Comparison of ENCODE assay signal across 23 cellular contexts in genomic region chr10:78356291-78356915, GRCh38.
DNase-seq lines count a peak whose midpoint lies in the region; FAIRE-seq and TF ChIP-seq lines count a peak whose summit lies in the region.
"Had no signal": no experiment of that assay in that cellular context is flagged by ENCODE, and none has a peak within 500 bp of the region (broad histone marks: within the 10 kb centered on the region; RNA-seq: fewer than 3 reads in every experiment).

No MANE protein-coding gene starts in this region.

- H3K4ac ChIP-seq in H1 (replicated peaks; ENCODE audit: insufficient read length, low read depth, low read length) (peak overlapping the region; percentile 8), trophoblast cell (ENCODE audit: low read depth, low read length) (peak overlapping the region; percentile 47)

- H3K4me1 Mint-ChIP-seq in nephron: peaks cover 71% of the 10 kb centered on the region
- H3K4me1 Mint-ChIP-seq in endothelial cell (ENCODE audit: unreplicated experiment): no peaks in the 10 kb centered on the region
- H3K4me1 Mint-ChIP-seq: CD4-positive, alpha-beta memory T cell had no signal

- H3K23me2 ChIP-seq in H1 (ENCODE audit: low read depth, low read length): no peaks in the 10 kb centered on the region; the same call in 1 of the 2 replicates

- no peak overlapping the region for H4K12ac ChIP-seq in trophoblast cell (ENCODE audit: low read depth, low read length)

- no peak for TF ChIP-seq RAD21 in H1 (IDR thresholded peaks at IDR 0.05 in 1 of 2, conservative IDR thresholded peaks at IDR 0.05 in 1 of 2; ENCODE audit: low read depth in 2 of 2, low read length in 2 of 2)

- intact Hi-C loops in A673 (cut with micrococcal nuclease; ENCODE audit: unreplicated experiment): no loop called here

- no peak for TF ChIP-seq CTCF in H1 (IDR thresholded peaks at IDR 0.05; ENCODE audit: control extremely low read depth in 1 of 3, insufficient read depth in 1 of 3, low read depth in 1 of 3, low read length in 3 of 3)
- TF ChIP-seq CTCF in nephron (IDR thresholded peaks at IDR 0.05; ENCODE audit: unreplicated experiment in 3 of 3): no peak
- no peak for TF ChIP-seq CTCF in A673 (conservative IDR thresholded peaks at IDR 0.05; ENCODE audit: low read depth, low read length)
- no peak for TF ChIP-seq CTCF in endothelial cell (IDR thresholded peaks at IDR 0.05; ENCODE audit: unreplicated experiment)

- peak overlapping the region in 1 of 2 experiments; percentile 25; a peak in 1 of 4 replicates for H3K4me2 ChIP-seq in H1 (ENCODE audit: insufficient read depth in 1 of 2, low read depth in 2 of 2, low read length in 2 of 2)
- no peak overlapping the region for H3K4me2 ChIP-seq in trophoblast cell (ENCODE audit: low read length)
- H3K4me2 ChIP-seq: A549, SK-N-SH had no signal

- no peak overlapping the region for H3K56ac ChIP-seq in H1 (replicated peaks; ENCODE audit: insufficient read length, low read depth, low read length)

- H3K9ac ChIP-seq in HUES64 (ENCODE audit: low read depth, low read length): no peak overlapping the region
- H3K9ac ChIP-seq in H1 (replicated peaks in 1 of 4; ENCODE audit: extremely low read depth in 1 of 4, low read depth in 3 of 4, low read length in 3 of 4): no peak overlapping the region
- H3K9ac ChIP-seq in trophoblast cell (ENCODE audit: low read length): no peak overlapping the region
- H3K9ac ChIP-seq: SK-N-SH had no signal

- H4K8ac ChIP-seq in H1 (ENCODE audit: extremely low read depth, insufficient read depth, low read length) (no peak overlapping the region), trophoblast cell (ENCODE audit: low read depth, low read length) (no peak overlapping the region)

- no peak overlapping the region for H2AK5ac ChIP-seq in H1 (ENCODE audit: low read depth, low read length)
- H2AK5ac ChIP-seq in trophoblast cell (ENCODE audit: low read length): peak overlapping the region; percentile 71

- no peak overlapping the region for H3K18ac ChIP-seq in H1 (ENCODE audit: extremely low read depth, low read length)
- H3K18ac ChIP-seq in trophoblast cell (ENCODE audit: low read length): peak overlapping the region; percentile 31

- H3K27ac Mint-ChIP-seq in nephron: peak overlapping the region; percentile 82 to 90 (median 85)
- H3K27ac Mint-ChIP-seq in endothelial cell (ENCODE audit: unreplicated experiment): no peak overlapping the region
- H3K27ac Mint-ChIP-seq: CD4-positive, alpha-beta memory T cell had no signal

- H3K36me3 Mint-ChIP-seq in nephron (ENCODE audit: low read depth) (no peaks in the 10 kb centered on the region), endothelial cell (ENCODE audit: low read depth, unreplicated experiment) (no peaks in the 10 kb centered on the region)
- H3K36me3 Mint-ChIP-seq: CD4-positive, alpha-beta memory T cell had no signal

- H3K9me3 Mint-ChIP-seq in nephron (no peaks in the 10 kb centered on the region), endothelial cell (ENCODE audit: unreplicated experiment) (no peaks in the 10 kb centered on the region)
- H3K9me3 Mint-ChIP-seq: CD4-positive, alpha-beta memory T cell had no signal

- H2BK120ac ChIP-seq in H1 (replicated peaks; ENCODE audit: low read depth, low read length) (no peak overlapping the region), trophoblast cell (ENCODE audit: insufficient read depth, low read length, poor library complexity) (peak overlapping the region; percentile 83)

- BruUV-seq in A673 (replicated peaks; lab: Mats Ljungman, UMichigan): no TSS peak

- H4K20me1 ChIP-seq in H1 (replicated peaks in 1 of 2; ENCODE audit: control insufficient read depth in 1 of 2, insufficient read depth in 2 of 2, low read length in 2 of 2): no peaks in the 10 kb centered on the region

- H3K4me3 Mint-ChIP-seq in nephron (peak overlapping the region in 1 of 3 experiments; percentile 32), endothelial cell (ENCODE audit: unreplicated experiment) (no peak overlapping the region)
- H3K4me3 Mint-ChIP-seq: CD4-positive, alpha-beta memory T cell had no signal

- H4K91ac ChIP-seq in H1 (replicated peaks; ENCODE audit: insufficient read length, low read length) (peak overlapping the region; percentile 22), trophoblast cell (ENCODE audit: low read depth, low read length) (peak overlapping the region; percentile 78)

- no peak for FAIRE-seq in H1 (lab: Jason Lieb, UNC)
- FAIRE-seq: A549, G401.6, HTR-8/SVneo had no signal

- CTCF ChIA-PET in H1 (lab: Charles Lee; ENCODE audit: partially characterized antibody) (interaction anchor here (1.3 kb wide), 1 partner anchor 97 kb away, joined by 4 read pairs; no protein-coding TSS in a partner anchor), A673 (lab: Charles Lee) (no interaction called here), HEK293T (lab: Yijun Ruan, JAX) (no interaction called here)

- WGBS in HUES64: 74% methylated on average over 8 of the region's 10 CpGs
- WGBS in H1 (ENCODE audit: extremely low coverage in 1 of 2, insufficient coverage in 1 of 2, insufficient read length in 1 of 2, insufficient replicate concordance in 2 of 2, low coverage in 1 of 2, low lambda C conversion rate in 2 of 2, missing lambda C conversion rate in 1 of 2), 2 experiments: 87% methylated on average over 10 of the region's 10 CpGs; no CpG with 5 or more reads in 1 of the 2 experiments
- no CpG with 5 or more reads among the region's 10 CpGs for WGBS in trophoblast cell (ENCODE audit: extremely low coverage, insufficient coverage, insufficient read length)

- H3K9me3 ChIP-seq in HUES64 (ENCODE audit: insufficient read depth, low read depth, low read length) (no peaks in the 10 kb centered on the region), H1 (ENCODE audit: insufficient read depth in 2 of 2, low read depth in 1 of 2, low read length in 1 of 2) (no peaks in the 10 kb centered on the region), trophoblast cell (ENCODE audit: insufficient read depth, low read depth, low read length) (no peaks in the 10 kb centered on the region), A673 (ENCODE audit: low read depth, low read length, poor library complexity, severe bottlenecking) (no peaks in the 10 kb centered on the region)
- H3K9me3 ChIP-seq: A549, Caco-2, SK-N-SH had no signal

- H3K23ac ChIP-seq in H1 (ENCODE audit: insufficient read length) (no peak overlapping the region), trophoblast cell (ENCODE audit: low read length) (no peak overlapping the region)

- H3K4me3 ChIP-seq in HUES64 (ENCODE audit: low read length) (no peak overlapping the region), H1 (ENCODE audit: extremely low read depth in 1 of 4, insufficient read depth in 2 of 4, low read depth in 3 of 4, low read length in 4 of 4) (no peak overlapping the region), trophoblast cell (ENCODE audit: low read depth, low read length) (no peak overlapping the region), A673 (ENCODE audit: low read depth, low read length, poor library complexity, severe bottlenecking) (no peak overlapping the region)
- H3K4me3 ChIP-seq: A549 had no signal

- TF ChIP-seq EP300 in H1 (IDR thresholded peaks at IDR 0.05; ENCODE audit: borderline replicate concordance in 1 of 2, low read depth in 2 of 2, low read length in 2 of 2): no peak

- H3K27me3 Mint-ChIP-seq in nephron (ENCODE audit: low read depth) (peaks cover 3% of the 10 kb centered on the region), endothelial cell (ENCODE audit: unreplicated experiment) (peaks cover 7% of the 10 kb centered on the region)

- TF ChIP-seq POLR2A in H1 (IDR thresholded peaks at IDR 0.05; ENCODE audit: control extremely low read depth in 1 of 2, low read depth in 2 of 2, low read length in 2 of 2): no peak

- POLR2A ChIA-PET in H1 (lab: Charles Lee; ENCODE audit: partially characterized antibody) (no interaction called here), A673 (lab: Charles Lee; ENCODE audit: low non-redundant PET) (no interaction called here), HEK293T (lab: Yijun Ruan, JAX) (no interaction called here)

- H3K79me1 ChIP-seq in H1 (ENCODE audit: low read depth, low read length) (no peaks in the 10 kb centered on the region), trophoblast cell (ENCODE audit: low read length) (peaks cover 38% of the 10 kb centered on the region)

- H3K27ac ChIP-seq in HUES64 (ENCODE audit: low read depth, low read length): peak overlapping the region; percentile 71
- H3K27ac ChIP-seq in H1 (ENCODE audit: low read depth, low read length): no peak overlapping the region
- H3K27ac ChIP-seq in trophoblast cell (ENCODE audit: low read depth, low read length): peak overlapping the region; percentile 5
- H3K27ac ChIP-seq in A673 (ENCODE audit: low read depth, low read length, poor library complexity, severe bottlenecking): no peak overlapping the region
- H3K27ac ChIP-seq: A549 had no signal

- H2BK5ac ChIP-seq in H1 (ENCODE audit: low read depth, low read length) (no peak overlapping the region), trophoblast cell (ENCODE audit: low read depth, low read length, poor library complexity) (peak overlapping the region; percentile 18)

- no peaks in the 10 kb centered on the region for H3K79me2 ChIP-seq in H1 (ENCODE audit: control insufficient read depth in 1 of 2, insufficient read depth in 2 of 2, low read length in 2 of 2)
- peaks cover 13% of the 10 kb centered on the region for H3K79me2 ChIP-seq in trophoblast cell (ENCODE audit: control insufficient read depth, insufficient read depth, low read length, poor library complexity)

- no peak for DNase-seq in H1 (ENCODE audit: low read depth in 1 of 2, low spot score in 2 of 2)
- no peak for DNase-seq in trophoblast cell
- DNase-seq in A673 (ENCODE audit: low spot score): no peak
- DNase-seq in HEK293T (ENCODE audit: extremely low spot score): no peak
- DNase-seq in endothelial cell (ENCODE audit: low spot score): no peak
- no peak for DNase-seq in GOT3 (lab: John Stamatoyannopoulos, UW)
- DNase-seq: C1 segment of cervical spinal cord; Caco-2; CD4-positive, alpha-beta memory T cell; KBM-7; MV-4-11; NCI-H1105; NCI-H1436 treated with DMSO at 0.1 percent for 48 hours; NCI-H187 treated with DMSO at 0.1 percent for 48 hours; NCI-H2107; NCI-H524; SIG-M5; SK-N-SH had no signal

- H3K4me1 ChIP-seq in HUES64 (ENCODE audit: insufficient read depth, low read length) (peaks cover 34% of the 10 kb centered on the region), H1 (replicated peaks in 1 of 4; ENCODE audit: control insufficient read depth in 3 of 4, insufficient read depth in 4 of 4, low read length in 3 of 4) (peaks cover 2 to 13% (median 11%) of the 10 kb centered on the region in 4 experiments; a peak in 6 of 7 replicates), trophoblast cell (ENCODE audit: control insufficient read depth in 1 of 2, insufficient read depth in 2 of 2, low read length in 2 of 2) (peaks cover 28 to 35% of the 10 kb centered on the region in 2 experiments), A673 (ENCODE audit: insufficient read depth, low read length, poor library complexity, severe bottlenecking) (no peaks in the 10 kb centered on the region)
- H3K4me1 ChIP-seq: A549, Caco-2 had no signal

- H2BK20ac ChIP-seq in H1 (ENCODE audit: low read length): no peak overlapping the region; the same call in 1 of the 2 replicates

- H2BK15ac ChIP-seq in H1 (ENCODE audit: low read length): no peak overlapping the region

- H2BK12ac ChIP-seq in H1 (ENCODE audit: low read depth, low read length) (no peak overlapping the region), trophoblast cell (ENCODE audit: low read length) (peak overlapping the region; percentile 87)

- H2AFZ ChIP-seq in H1 (ENCODE audit: low read length) (0 out of 2 replicates have a peak overlapping the region, but pooled peaks have one; percentile 33), trophoblast cell (ENCODE audit: insufficient read depth, low read length, poor library complexity) (no peak overlapping the region)

- H3K27me3 ChIP-seq in HUES64 (ENCODE audit: insufficient read depth, low read length): 0 out of 2 replicates have a peak, but pooled peaks cover 3% of the 10 kb centered on the region
- no peaks in the 10 kb centered on the region for H3K27me3 ChIP-seq in H1 (replicated peaks in 1 of 4; ENCODE audit: control insufficient read depth in 3 of 4, extremely low read depth in 1 of 4, insufficient read depth in 3 of 4, low read length in 3 of 4)
- H3K27me3 ChIP-seq in trophoblast cell (ENCODE audit: insufficient read depth, low read length): no peaks in the 10 kb centered on the region
- no peaks in the 10 kb centered on the region for H3K27me3 ChIP-seq in A673 (replicated peaks; ENCODE audit: insufficient read depth, low read depth, low read length, poor library complexity)

- no peaks in the 10 kb centered on the region for H3K36me3 ChIP-seq in HUES64 (ENCODE audit: insufficient read depth, low read length)
- H3K36me3 ChIP-seq in H1 (ENCODE audit: control insufficient read depth in 2 of 4, insufficient read depth in 4 of 4, low read length in 3 of 4): no peaks in the 10 kb centered on the region
- no peaks in the 10 kb centered on the region for H3K36me3 ChIP-seq in trophoblast cell (ENCODE audit: control insufficient read depth in 1 of 2, insufficient read depth in 2 of 2, low read length in 2 of 2)
- no peaks in the 10 kb centered on the region for H3K36me3 ChIP-seq in A673 (ENCODE audit: insufficient read depth, low read length, poor library complexity, severe bottlenecking)

- no peak overlapping the region for H3K14ac ChIP-seq in H1 (ENCODE audit: insufficient read length)
- peak overlapping the region; percentile 69 for H3K14ac ChIP-seq in trophoblast cell (ENCODE audit: low read length)

- H4K5ac ChIP-seq in H1 (ENCODE audit: insufficient read length, low read depth, low read length): no peak overlapping the region

Comparison
In these comparisons a context has a peak if more than half of its experiments do, and no peak if none do; other contexts are left out.
1. H3K27ac ChIP-seq: peak in HUES64 (single experiment) and trophoblast cell (single experiment); none in H1 (single experiment) and A673 (single experiment).